Comparison of ENCODE assay signal across 16 cellular contexts in genomic region chr9:121118266-121118665, GRCh38. TPM values are rescaled to one million over a fixed set of nuclear protein-coding genes. Genes with fewer than 3 reads are reported as not detected.
DNase-seq lines count a peak whose midpoint lies in the region; ATAC-seq lines count a peak whose summit lies in the region.
"Had no signal": no experiment of that assay in that cellular context is flagged by ENCODE, and none has a peak within 500 bp of the region (broad histone marks: within the 10 kb centered on the region; RNA-seq: fewer than 3 reads in every experiment).

No MANE protein-coding gene starts in this region.

- peak overlapping the region; percentile 50 for H3K27ac Mint-ChIP-seq in activated naive CD8-positive, alpha-beta T cell
- no peak overlapping the region for H3K27ac Mint-ChIP-seq in activated naive CD8-positive, alpha-beta T cell treated with anti-CD3 and anti-CD28 coated beads, Interleukin-2, amount 50 U/mL, for 24 hours
- H3K27ac Mint-ChIP-seq in activated T-helper 17 cell treated with anti-CD3 and anti-CD28 coated beads, Interleukin-2, amount 50 U/mL, for 72 hours = peak overlapping the region; percentile 25
- peak overlapping the region in 7 of 9 donors; percentile 0 to 65 (median 29) for H3K27ac Mint-ChIP-seq in naive thymus-derived CD4-positive, alpha-beta T cell
- H3K27ac Mint-ChIP-seq: GM23338, HFFc6 had no signal

- no peaks in the 10 kb centered on the region for H3K27me3 ChIP-seq in naive thymus-derived CD4-positive, alpha-beta T cell (ENCODE audit: control insufficient read depth in 2 of 2, insufficient read depth in 2 of 2, low read length in 2 of 2)
- H3K27me3 ChIP-seq: BLaER1 had no signal

- H3K4me3 Mint-ChIP-seq in activated naive CD8-positive, alpha-beta T cell = no peak overlapping the region
- no peak overlapping the region for H3K4me3 Mint-ChIP-seq in activated naive CD8-positive, alpha-beta T cell treated with anti-CD3 and anti-CD28 coated beads, Interleukin-2, amount 50 U/mL, for 24 hours
- no peak overlapping the region for H3K4me3 Mint-ChIP-seq in activated T-helper 17 cell treated with anti-CD3 and anti-CD28 coated beads, Interleukin-2, amount 50 U/mL, for 72 hours
- H3K4me3 Mint-ChIP-seq in naive thymus-derived CD4-positive, alpha-beta T cell = no peak overlapping the region
- H3K4me3 Mint-ChIP-seq: GM23338, HFFc6 had no signal

- intact Hi-C loops in naive thymus-derived CD4-positive, alpha-beta T cell (cut with micrococcal nuclease) = no loop called here

- CTCF ChIA-PET in naive thymus-derived CD4-positive, alpha-beta T cell (lab: Charles Lee) = no interaction called here

- peaks cover 0 to 6% (median 3%) of the 10 kb centered on the region in 3 experiments for H3K36me3 ChIP-seq in naive thymus-derived CD4-positive, alpha-beta T cell (ENCODE audit: control insufficient read depth in 2 of 3, insufficient read depth in 3 of 3, low read length in 3 of 3)
- H3K36me3 ChIP-seq: HAP-1 had no signal

- no peak for DNase-seq in activated naive CD8-positive, alpha-beta T cell treated with anti-CD3 and anti-CD28 coated beads, Interleukin-2, amount 50 U/mL, for 24 hours
- DNase-seq in naive thymus-derived CD4-positive, alpha-beta T cell = no peak
- no peak for DNase-seq in NCI-H2171 treated with DMSO at 0.1 percent for 48 hours (lab: John Stamatoyannopoulos, UW)
- DNase-seq: 8988T, AML-193, Calu3, DMS 273 treated with DMSO at 0.1 percent for 48 hours, HFFc6 had no signal

- POLR2A ChIA-PET in naive thymus-derived CD4-positive, alpha-beta T cell (lab: Charles Lee) = interaction anchor here (0.7 kb wide), 1 partner anchor 31 kb away, joined by 3 read pairs; no protein-coding TSS in a partner anchor

- no peaks in the 10 kb centered on the region for H3K9me3 Mint-ChIP-seq in activated naive CD8-positive, alpha-beta T cell (ENCODE audit: low read depth)
- no peaks in the 10 kb centered on the region for H3K9me3 Mint-ChIP-seq in activated naive CD8-positive, alpha-beta T cell treated with anti-CD3 and anti-CD28 coated beads, Interleukin-2, amount 50 U/mL, for 24 hours
- H3K9me3 Mint-ChIP-seq in activated T-helper 17 cell treated with anti-CD3 and anti-CD28 coated beads, Interleukin-2, amount 50 U/mL, for 72 hours = no peaks in the 10 kb centered on the region
- H3K9me3 Mint-ChIP-seq in naive thymus-derived CD4-positive, alpha-beta T cell = no peaks in the 10 kb centered on the region
- H3K9me3 Mint-ChIP-seq: GM23338, HFFc6 had no signal

- H3K27ac ChIP-seq in naive thymus-derived CD4-positive, alpha-beta T cell (ENCODE audit: low read depth, low read length) = no peak overlapping the region
- H3K27ac ChIP-seq: BLaER1 had no signal

- H3K4me3 ChIP-seq in naive thymus-derived CD4-positive, alpha-beta T cell (ENCODE audit: low read length) = no peak overlapping the region
- H3K4me3 ChIP-seq: BLaER1, GM23338, HAP-1, K562 had no signal

- H3K36me3 Mint-ChIP-seq in activated naive CD8-positive, alpha-beta T cell = peaks cover 2% of the 10 kb centered on the region
- H3K36me3 Mint-ChIP-seq in activated naive CD8-positive, alpha-beta T cell treated with anti-CD3 and anti-CD28 coated beads, Interleukin-2, amount 50 U/mL, for 24 hours (ENCODE audit: low read depth) = peaks cover 29% of the 10 kb centered on the region
- peaks cover 70% of the 10 kb centered on the region for H3K36me3 Mint-ChIP-seq in activated T-helper 17 cell treated with anti-CD3 and anti-CD28 coated beads, Interleukin-2, amount 50 U/mL, for 72 hours (ENCODE audit: low read depth)
- peaks cover 4 to 31% (median 14%) of the 10 kb centered on the region in 5 donors for H3K36me3 Mint-ChIP-seq in naive thymus-derived CD4-positive, alpha-beta T cell

- H3K27me3 Mint-ChIP-seq in activated naive CD8-positive, alpha-beta T cell = no peaks in the 10 kb centered on the region
- H3K27me3 Mint-ChIP-seq in activated naive CD8-positive, alpha-beta T cell treated with anti-CD3 and anti-CD28 coated beads, Interleukin-2, amount 50 U/mL, for 24 hours = no peaks in the 10 kb centered on the region
- no peaks in the 10 kb centered on the region for H3K27me3 Mint-ChIP-seq in activated T-helper 17 cell treated with anti-CD3 and anti-CD28 coated beads, Interleukin-2, amount 50 U/mL, for 72 hours
- H3K27me3 Mint-ChIP-seq in naive thymus-derived CD4-positive, alpha-beta T cell = no peaks in the 10 kb centered on the region

- peaks cover 33% of the 10 kb centered on the region for H3K4me1 Mint-ChIP-seq in activated naive CD8-positive, alpha-beta T cell (ENCODE audit: low read depth)
- H3K4me1 Mint-ChIP-seq in activated naive CD8-positive, alpha-beta T cell treated with anti-CD3 and anti-CD28 coated beads, Interleukin-2, amount 50 U/mL, for 24 hours = peaks cover 33% of the 10 kb centered on the region
- peaks cover 18% of the 10 kb centered on the region for H3K4me1 Mint-ChIP-seq in activated T-helper 17 cell treated with anti-CD3 and anti-CD28 coated beads, Interleukin-2, amount 50 U/mL, for 72 hours
- H3K4me1 Mint-ChIP-seq in naive thymus-derived CD4-positive, alpha-beta T cell = peaks cover 9 to 43% (median 32%) of the 10 kb centered on the region in 7 donors

- peaks cover 7 to 15% of the 10 kb centered on the region in 2 donors for H3K4me1 ChIP-seq in naive thymus-derived CD4-positive, alpha-beta T cell (ENCODE audit: control insufficient read depth in 2 of 2, insufficient read depth in 2 of 2, low read length in 2 of 2)

- no peak for ATAC-seq in activated naive CD8-positive, alpha-beta T cell treated with anti-CD3 and anti-CD28 coated beads, Interleukin-2, amount 50 U/mL, for 24 hours
- no peak for ATAC-seq in activated T-helper 17 cell treated with anti-CD3 and anti-CD28 coated beads, Interleukin-2, amount 50 U/mL, for 72 hours (replicated peaks)
- no peak for ATAC-seq in naive thymus-derived CD4-positive, alpha-beta T cell
- ATAC-seq in GM21576 (IDR thresholded peaks at IDR 0.05; ENCODE audit: unreplicated experiment) (no peak), HG02678 (IDR thresholded peaks at IDR 0.05; ENCODE audit: unreplicated experiment) (no peak)
- ATAC-seq: GM23338, K562 had no signal

- no peaks in the 10 kb centered on the region for H3K9me3 ChIP-seq in naive thymus-derived CD4-positive, alpha-beta T cell (ENCODE audit: control insufficient read depth in 2 of 3, low read length in 3 of 3)
- H3K9me3 ChIP-seq: BLaER1, HAP-1 had no signal

RNA-seq across cellular contexts. Expression of gene CNTRL, which starts 43.5 kb away (rescaled TPM):
- total RNA-seq in activated T-helper 17 cell treated with anti-CD3 and anti-CD28 coated beads, Interleukin-2, amount 50 U/mL, for 72 hours = 10 to 100 TPM; 58.9 to 65.4 TPM
- total RNA-seq in naive thymus-derived CD4-positive, alpha-beta T cell = 100 to 1,000 TPM in 2 of 5 experiments, 10 to 100 TPM in 3; 74.5 to 131 (median 88.6) TPM
- 10 to 100 TPM; 14.4 to 26.3 TPM for polyA plus RNA-seq in naive thymus-derived CD4-positive, alpha-beta T cell
